Comparison of ENCODE assay signal across 22 cellular contexts in genomic region chr2:100274566-100275199, GRCh38. TPM values are rescaled to one million over a fixed set of nuclear protein-coding genes. Genes with fewer than 3 reads are reported as not detected.
"Had no signal": no experiment of that assay in that cellular context is flagged by ENCODE, and none has a peak within 500 bp of the region (broad histone marks: within the 10 kb centered on the region; RNA-seq: fewer than 3 reads in every experiment).

No MANE protein-coding gene starts in this region.

- H3K4me1 ChIP-seq: esophagus squamous epithelium, lower lobe of right lung, sigmoid colon, upper lobe of left lung had no signal

- H3K4me2 ChIP-seq: smooth muscle cell had no signal

- H3K27me3 ChIP-seq: esophagus squamous epithelium, heart left ventricle, sigmoid colon, upper lobe of left lung had no signal

- H3K36me3 ChIP-seq: esophagus squamous epithelium, lower lobe of right lung, upper lobe of left lung had no signal

- H3K9me3 ChIP-seq: esophagus squamous epithelium, heart left ventricle, lower lobe of right lung, sigmoid colon, upper lobe of left lung had no signal

- DNase-seq: activated B cell treated with CpG ODN at 0.5 μM for 24 hours; activated CD4-positive, alpha-beta memory T cell treated with anti-CD3 and anti-CD28 coated beads, Interleukin-2, amount 10 ng/mL, durations not matched to agents 7 days and 5 days; activated CD4-positive, alpha-beta T cell treated with anti-CD3 and anti-CD28 coated beads for 4 hours; effector memory CD8-positive, alpha-beta T cell; esophagus squamous epithelium; heart left ventricle; left colon; lower lobe of right lung; retina; sigmoid colon; stimulated activated CD4-positive, alpha-beta T cell treated with anti-CD3 and anti-CD28 coated beads, Interleukin-15, amount 100 ng/mL, for 24 hours; stimulated activated naive CD4-positive, alpha-beta T cell; SW 1271; T-helper 17 cell had no signal

- H3K27ac Mint-ChIP-seq: activated B cell treated with CpG ODN at 0.5 μM for 24 hours; activated CD4-positive, alpha-beta memory T cell treated with anti-CD3 and anti-CD28 coated beads, Interleukin-2, amount 10 ng/mL, durations not matched to agents 7 days and 5 days; activated naive CD4-positive, alpha-beta T cell treated with anti-CD3 and anti-CD28 coated beads, Interleukin-2, amount 50 U/mL, for 72 hours; effector memory CD8-positive, alpha-beta T cell; progenitor cell of endocrine pancreas; T-helper 17 cell had no signal

- H3K4me3 Mint-ChIP-seq: activated B cell treated with CpG ODN at 0.5 μM for 24 hours; activated CD4-positive, alpha-beta memory T cell treated with anti-CD3 and anti-CD28 coated beads, Interleukin-2, amount 10 ng/mL, durations not matched to agents 7 days and 5 days; central memory CD8-positive, alpha-beta T cell; effector memory CD8-positive, alpha-beta T cell; naive B cell; T-helper 17 cell had no signal

- ATAC-seq: activated naive CD4-positive, alpha-beta T cell treated with anti-CD3 and anti-CD28 coated beads, Interleukin-2, amount 50 U/mL, for 72 hours; effector memory CD8-positive, alpha-beta T cell; heart left ventricle; left colon had no signal

- H3K9me3 Mint-ChIP-seq: activated CD4-positive, alpha-beta memory T cell treated with anti-CD3 and anti-CD28 coated beads, Interleukin-2, amount 10 ng/mL, durations not matched to agents 7 days and 5 days; activated naive CD4-positive, alpha-beta T cell treated with anti-CD3 and anti-CD28 coated beads, Interleukin-2, amount 50 U/mL, for 72 hours; central memory CD8-positive, alpha-beta T cell; effector memory CD8-positive, alpha-beta T cell had no signal

- H3K27ac ChIP-seq: esophagus squamous epithelium, heart left ventricle, lower lobe of right lung, upper lobe of left lung had no signal

- H3K4me3 ChIP-seq: esophagus squamous epithelium, heart left ventricle, lower lobe of right lung, sigmoid colon, smooth muscle cell, upper lobe of left lung had no signal

- H3K27me3 Mint-ChIP-seq: progenitor cell of endocrine pancreas had no signal

- H3K36me3 Mint-ChIP-seq: activated naive CD4-positive, alpha-beta T cell treated with anti-CD3 and anti-CD28 coated beads, Interleukin-2, amount 50 U/mL, for 72 hours had no signal

RNA-seq across cellular contexts. Expression of gene LONRF2, which starts 47.6 kb away (rescaled TPM):
- total RNA-seq: dermis microvascular lymphatic vessel endothelial cell had no signal
- polyA plus RNA-seq: keratinocyte had no signal
